In the genomic region with DNA sequence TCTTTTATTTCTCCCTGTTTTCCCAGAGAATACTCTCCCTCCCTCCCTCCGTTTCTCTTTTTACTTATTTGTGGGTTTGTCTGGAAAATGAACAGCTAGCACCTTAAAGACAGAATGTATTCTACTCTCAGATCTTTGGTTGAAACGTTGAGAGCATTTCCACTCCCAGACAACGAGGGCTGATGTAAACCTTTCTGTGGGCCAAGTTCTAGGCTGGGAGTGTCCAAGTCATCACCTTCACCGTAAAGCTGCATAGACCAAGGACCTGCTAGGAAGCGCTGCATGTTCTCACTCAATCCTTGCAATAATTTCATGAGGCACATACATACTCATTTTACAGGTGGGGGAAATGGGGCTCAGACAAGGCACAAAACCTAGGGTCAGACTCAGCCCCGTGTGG, we compare ENCODE assay signal across 8 cellular contexts. TPM values are rescaled to one million over a fixed set of nuclear protein-coding genes. Genes with fewer than 3 reads are reported as not detected.
A peak's percentile ranks its signal among the peaks of the same experiment; 100 is the strongest.
DNase-seq lines count a peak whose midpoint lies in the region; ATAC-seq and TF ChIP-seq lines count a peak whose summit lies in the region.

No MANE protein-coding gene starts in this region.

- no peaks in the 10 kb centered on the region for H3K27me3 Mint-ChIP-seq in CD4-positive, alpha-beta memory T cell

- peaks cover 0 to 6% (median 0%) of the 10 kb centered on the region in 8 donors for H3K9me3 Mint-ChIP-seq in CD4-positive, alpha-beta memory T cell

- TF ChIP-seq CTCF in neutrophil (IDR thresholded peaks at IDR 0.05): no peak

- peak overlapping the region; percentile 85 to 98 (median 96) for H3K27ac Mint-ChIP-seq in CD4-positive, alpha-beta memory T cell

- POLR2A ChIA-PET in CD4-positive, alpha-beta memory T cell (lab: Charles Lee; ENCODE audit: partially characterized antibody): interaction anchor here (1.1 to 59.9 kb wide), 4 partner anchors 5 to 100 kb away, joined by 3 to 2535 read pairs (median 1270); a partner anchor contains a TSS

- intact Hi-C loops in CD4-positive, alpha-beta memory T cell (cut with micrococcal nuclease): no loop called here

- H3K36me3 Mint-ChIP-seq in CD4-positive, alpha-beta memory T cell: peaks cover 18 to 47% of the 10 kb centered on the region in 2 donors

- ATAC-seq in GM19324 (IDR thresholded peaks at IDR 0.05; ENCODE audit: low FRiP score, unreplicated experiment) (no peak), GM18517 (IDR thresholded peaks at IDR 0.05; ENCODE audit: unreplicated experiment) (no peak)

- H3K4me3 ChIP-seq in CD4-positive, alpha-beta memory T cell (ENCODE audit: low read length in 2 of 2): peak overlapping the region; percentile 0 to 12
- no peak overlapping the region for H3K4me3 ChIP-seq in effector memory CD4-positive, alpha-beta T cell (ENCODE audit: insufficient read depth, low read depth, low read length, poor library complexity, severe bottlenecking)
- no peak overlapping the region for H3K4me3 ChIP-seq in neutrophil (ENCODE audit: low read depth in 1 of 2, low read length in 1 of 2)

- H3K4me1 ChIP-seq in CD4-positive, alpha-beta memory T cell (ENCODE audit: insufficient read depth, low read length): peaks cover 100% of the 10 kb centered on the region
- peaks cover 95% of the 10 kb centered on the region for H3K4me1 ChIP-seq in effector memory CD4-positive, alpha-beta T cell (ENCODE audit: control insufficient read depth, insufficient read depth, low read length, poor library complexity, severe bottlenecking)
- peaks cover 89 to 99% of the 10 kb centered on the region in 2 experiments for H3K4me1 ChIP-seq in neutrophil (ENCODE audit: control insufficient read depth in 1 of 2, insufficient read depth in 1 of 2, low read depth in 1 of 2, low read length in 1 of 2)

- no peaks in the 10 kb centered on the region for H3K27me3 ChIP-seq in CD4-positive, alpha-beta memory T cell (ENCODE audit: insufficient read depth, low read length)
- no peaks in the 10 kb centered on the region for H3K27me3 ChIP-seq in effector memory CD4-positive, alpha-beta T cell (replicated peaks; ENCODE audit: control insufficient read depth, insufficient read depth, low read length, poor library complexity, severe bottlenecking)
- no peaks in the 10 kb centered on the region for H3K27me3 ChIP-seq in neutrophil

- CTCF ChIA-PET in CD4-positive, alpha-beta memory T cell (lab: Charles Lee; ENCODE audit: partially characterized antibody): interaction anchor here (0.9 to 3.0 kb wide), 6 partner anchors 10 to 115 kb away, joined by 3 to 12 read pairs (median 6); no protein-coding TSS in a partner anchor

- peak overlapping the region; percentile 64 for H3K27ac ChIP-seq in CD4-positive, alpha-beta memory T cell (ENCODE audit: low read depth, low read length)
- H3K27ac ChIP-seq in effector memory CD4-positive, alpha-beta T cell (ENCODE audit: insufficient read depth, low read length, poor library complexity, severe bottlenecking): peak overlapping the region; percentile 76
- peak overlapping the region; percentile 91 for H3K27ac ChIP-seq in neutrophil

- peak overlapping the region; percentile 73 to 89 (median 82) for H3K4me3 Mint-ChIP-seq in CD4-positive, alpha-beta memory T cell

- DNase-seq in CD4-positive, alpha-beta memory T cell: peak in 1 of 5 donors; percentile 67
- DNase-seq in RPMI8226 (peak; percentile 70), KG1 (lab: John Stamatoyannopoulos, UW) (no peak), dedifferentiated amniotic fluid mesenchymal stem cell (ENCODE audit: extremely low spot score) (no peak)
- DNase-seq in effector memory CD4-positive, alpha-beta T cell: no peak

- no peaks in the 10 kb centered on the region for H3K9me3 ChIP-seq in CD4-positive, alpha-beta memory T cell (ENCODE audit: control insufficient read depth in 1 of 2, low read length in 2 of 2)
- H3K9me3 ChIP-seq in effector memory CD4-positive, alpha-beta T cell (ENCODE audit: control insufficient read depth, low read length): no peaks in the 10 kb centered on the region
- no peaks in the 10 kb centered on the region for H3K9me3 ChIP-seq in neutrophil

- H3K4me1 Mint-ChIP-seq in CD4-positive, alpha-beta memory T cell: peaks cover 79 to 99% (median 90%) of the 10 kb centered on the region in 4 donors

- peaks cover 9% of the 10 kb centered on the region for H3K36me3 ChIP-seq in CD4-positive, alpha-beta memory T cell (ENCODE audit: insufficient read depth, low read length)
- H3K36me3 ChIP-seq in effector memory CD4-positive, alpha-beta T cell (ENCODE audit: control insufficient read depth, insufficient read depth, low read length): peaks cover 3% of the 10 kb centered on the region
- peaks cover 25% of the 10 kb centered on the region for H3K36me3 ChIP-seq in neutrophil

RNA-seq across cellular contexts. Expression of a gene that starts 32.4 kb away (rescaled TPM):
- 100 to 1,000 TPM; 717 to 734 TPM for total RNA-seq in CD4-positive, alpha-beta memory T cell
- polyA plus RNA-seq in CD4-positive, alpha-beta memory T cell: 100 to 1,000 TPM in 1 of 2 donors, 10 to 100 TPM in 1; 17.3 to 476 TPM

Comparison
In these comparisons a context has a peak if more than half of its experiments do, and no peak if none do; other contexts are left out.
1. H3K4me3 ChIP-seq: peak in CD4-positive, alpha-beta memory T cell (2 of 2); none in effector memory CD4-positive, alpha-beta T cell (single experiment) and neutrophil (0 of 2).
2. Peak in every context shown above with its lines, with median percentiles within 50 percentile points of each other: H3K27ac ChIP-seq.